In the genomic region with DNA sequence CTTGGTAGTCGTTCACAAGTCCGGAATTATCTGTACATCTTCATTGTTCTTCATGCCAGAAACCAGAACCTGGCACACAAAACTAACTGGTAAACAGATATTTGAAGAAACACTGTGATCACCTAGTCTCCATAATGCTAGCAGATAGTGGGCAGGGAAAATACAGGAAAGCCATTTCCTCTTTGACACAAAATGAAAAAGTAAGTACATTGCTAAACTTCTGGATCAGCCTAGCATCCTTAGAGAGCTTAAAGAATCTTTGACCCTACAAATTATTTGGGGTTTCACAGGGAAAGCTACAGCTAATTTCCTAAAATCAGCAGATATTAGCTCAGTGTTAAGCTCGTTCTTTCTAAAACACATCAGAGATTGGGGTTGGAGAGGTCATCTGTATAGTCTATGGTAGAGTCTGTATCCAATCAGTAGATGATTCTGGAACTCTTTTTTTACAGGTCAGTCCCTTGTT, we compare ENCODE assay signal across 20 cellular contexts. TPM values are rescaled to one million over a fixed set of nuclear protein-coding genes. Genes with fewer than 3 reads are reported as not detected.
DNase-seq lines count a peak whose midpoint lies in the region; ATAC-seq and TF ChIP-seq lines count a peak whose summit lies in the region.
"Had no signal": no experiment of that assay in that cellular context is flagged by ENCODE, and none has a peak within 500 bp of the region (broad histone marks: within the 10 kb centered on the region; RNA-seq: fewer than 3 reads in every experiment).

No MANE protein-coding gene starts in this region.

- H3K36me3 ChIP-seq in GM23248 (ENCODE audit: low read depth) = peaks cover 68% of the 10 kb centered on the region
- peaks cover 81% of the 10 kb centered on the region for H3K36me3 ChIP-seq in neutrophil

- POLR2A ChIA-PET in activated CD8-positive, alpha-beta T cell treated with anti-CD3 and anti-CD28 coated beads for 36 hours (lab: Charles Lee) = interaction anchor here (0.7 to 5.7 kb wide), 6 partner anchors 8 to 115 kb away, joined by 3 to 50 read pairs (median 3); partner anchors contain the start of genes ARHGAP9 and MARS1
- POLR2A ChIA-PET in activated CD8-positive, alpha-beta T cell treated with anti-CD3 and anti-CD28 coated beads, Interleukin-2, amount 10 ng/mL, durations not matched to agents 7 days and 5 days (lab: Charles Lee) = interaction anchor here (1.2 kb wide), 1 partner anchor 10 kb away, joined by 3 read pairs; no protein-coding TSS in a partner anchor

- H3K27ac Mint-ChIP-seq in activated CD8-positive, alpha-beta T cell treated with anti-CD3 and anti-CD28 coated beads for 36 hours = peak overlapping the region; percentile 23
- H3K27ac Mint-ChIP-seq in activated CD8-positive, alpha-beta T cell treated with anti-CD3 and anti-CD28 coated beads, Interleukin-2, amount 10 ng/mL, durations not matched to agents 7 days and 5 days = no peak overlapping the region
- peak overlapping the region; percentile 12 for H3K27ac Mint-ChIP-seq in activated naive CD8-positive, alpha-beta T cell treated with anti-CD3 and anti-CD28 coated beads, Interleukin-2, amount 50 U/mL, for 24 hours

- H3K4me3 ChIP-seq in GM23248 (no peak overlapping the region), neutrophil (ENCODE audit: low read depth in 1 of 2, low read length in 1 of 2) (no peak overlapping the region)
- H3K4me3 ChIP-seq: colonic mucosa, transverse colon had no signal

- CTCF ChIA-PET in activated CD8-positive, alpha-beta T cell treated with anti-CD3 and anti-CD28 coated beads for 36 hours (lab: Charles Lee) = interaction anchor here (1.3 to 2.0 kb wide), 4 partner anchors 11 to 60 kb away, joined by 3 to 9 read pairs (median 4); partner anchors contain the start of gene DCTN2
- CTCF ChIA-PET in activated CD8-positive, alpha-beta T cell treated with anti-CD3 and anti-CD28 coated beads, Interleukin-2, amount 10 ng/mL, durations not matched to agents 7 days and 5 days (lab: Charles Lee) = interaction anchor here (0.9 to 3.9 kb wide), 6 partner anchors 9 to 63 kb away, joined by 3 to 15 read pairs (median 3); no protein-coding TSS in a partner anchor

- peaks cover 83% of the 10 kb centered on the region for H3K36me3 Mint-ChIP-seq in activated CD8-positive, alpha-beta T cell treated with anti-CD3 and anti-CD28 coated beads for 36 hours (ENCODE audit: low read depth)
- peaks cover 80% of the 10 kb centered on the region for H3K36me3 Mint-ChIP-seq in activated CD8-positive, alpha-beta T cell treated with anti-CD3 and anti-CD28 coated beads, Interleukin-2, amount 10 ng/mL, durations not matched to agents 7 days and 5 days (ENCODE audit: low read depth)
- H3K36me3 Mint-ChIP-seq in activated naive CD8-positive, alpha-beta T cell treated with anti-CD3 and anti-CD28 coated beads, Interleukin-2, amount 50 U/mL, for 24 hours (ENCODE audit: low read depth) = peaks cover 88% of the 10 kb centered on the region

- H4K20me1 ChIP-seq in GM23248 (ENCODE audit: insufficient read depth) = peaks cover 12% of the 10 kb centered on the region; the same call in 1 of the 2 replicates

- DNase-seq in activated CD8-positive, alpha-beta T cell treated with anti-CD3 and anti-CD28 coated beads for 36 hours = no peak
- no peak for DNase-seq in activated CD8-positive, alpha-beta T cell treated with anti-CD3 and anti-CD28 coated beads, Interleukin-2, amount 10 ng/mL, durations not matched to agents 7 days and 5 days
- no peak for DNase-seq in GM23248
- DNase-seq in activated naive CD8-positive, alpha-beta T cell treated with anti-CD3 and anti-CD28 coated beads, Interleukin-2, amount 50 U/mL, for 24 hours = no peak
- no peak for DNase-seq in SKM-1 (lab: John Stamatoyannopoulos, UW; ENCODE audit: unreplicated experiment)
- no peak for DNase-seq in central memory CD4-positive, alpha-beta T cell
- DNase-seq: activated gamma-delta T cell; colonic mucosa; DND-41; foreskin keratinocyte; NCI-H2029; NCI-H446 treated with DMSO at 0.1 percent for 48 hours; right cardiac atrium; SIG-M5; stimulated activated naive CD4-positive, alpha-beta T cell treated with Interleukin-2 at 50 U/mL for 16 hours; T-helper 2 cell; transverse colon had no signal

- H3K9me3 ChIP-seq in GM23248 (ENCODE audit: low read depth) (no peaks in the 10 kb centered on the region), neutrophil (no peaks in the 10 kb centered on the region)
- H3K9me3 ChIP-seq: colonic mucosa, transverse colon had no signal

- no peaks in the 10 kb centered on the region for H3K9me2 ChIP-seq in GM23248 (ENCODE audit: insufficient read depth)

- H3F3A ChIP-seq in GM23248 (ENCODE audit: insufficient read depth) = peaks cover 89% of the 10 kb centered on the region

- in situ Hi-C loops in GM23248 (cut with MboI) = no loop called here

- H3K27me3 ChIP-seq in GM23248 (replicated peaks; ENCODE audit: insufficient read depth) (no peaks in the 10 kb centered on the region), neutrophil (no peaks in the 10 kb centered on the region)
- H3K27me3 ChIP-seq: colonic mucosa, foreskin keratinocyte, transverse colon had no signal

- H3K9ac ChIP-seq in GM23248 = no peak overlapping the region

- no peaks in the 10 kb centered on the region for H3K9me3 Mint-ChIP-seq in activated CD8-positive, alpha-beta T cell treated with anti-CD3 and anti-CD28 coated beads for 36 hours
- no peaks in the 10 kb centered on the region for H3K9me3 Mint-ChIP-seq in activated CD8-positive, alpha-beta T cell treated with anti-CD3 and anti-CD28 coated beads, Interleukin-2, amount 10 ng/mL, durations not matched to agents 7 days and 5 days (ENCODE audit: insufficient read depth)
- no peaks in the 10 kb centered on the region for H3K9me3 Mint-ChIP-seq in activated naive CD8-positive, alpha-beta T cell treated with anti-CD3 and anti-CD28 coated beads, Interleukin-2, amount 50 U/mL, for 24 hours

- intact Hi-C loops in activated CD8-positive, alpha-beta T cell treated with anti-CD3 and anti-CD28 coated beads for 36 hours (cut with micrococcal nuclease) = no loop called here

- no peak for TF ChIP-seq CTCF in activated CD8-positive, alpha-beta T cell treated with anti-CD3 and anti-CD28 coated beads for 36 hours (IDR thresholded peaks at IDR 0.05)
- no peak for TF ChIP-seq CTCF in neutrophil (IDR thresholded peaks at IDR 0.05)

- 80 to 85% methylated on average over 3 of the region's 3 CpGs for WGBS in GM23248 (ENCODE audit: low coverage in 1 of 2, low lambda C conversion rate in 2 of 2, missing lambda C conversion rate in 2 of 2), 2 experiments

- no peak overlapping the region for H3K4me2 ChIP-seq in GM23248 (ENCODE audit: unreplicated experiment)

- H3K4me3 Mint-ChIP-seq in activated CD8-positive, alpha-beta T cell treated with anti-CD3 and anti-CD28 coated beads for 36 hours = no peak overlapping the region
- H3K4me3 Mint-ChIP-seq in activated CD8-positive, alpha-beta T cell treated with anti-CD3 and anti-CD28 coated beads, Interleukin-2, amount 10 ng/mL, durations not matched to agents 7 days and 5 days = no peak overlapping the region
- H3K4me3 Mint-ChIP-seq in activated naive CD8-positive, alpha-beta T cell treated with anti-CD3 and anti-CD28 coated beads, Interleukin-2, amount 50 U/mL, for 24 hours = no peak overlapping the region

- no peak overlapping the region for H2AFZ ChIP-seq in GM23248

- peaks cover 30% of the 10 kb centered on the region for H3K4me1 Mint-ChIP-seq in activated CD8-positive, alpha-beta T cell treated with anti-CD3 and anti-CD28 coated beads for 36 hours (ENCODE audit: low read depth)
- H3K4me1 Mint-ChIP-seq in activated CD8-positive, alpha-beta T cell treated with anti-CD3 and anti-CD28 coated beads, Interleukin-2, amount 10 ng/mL, durations not matched to agents 7 days and 5 days (ENCODE audit: low read depth) = peaks cover 29% of the 10 kb centered on the region
- H3K4me1 Mint-ChIP-seq in activated naive CD8-positive, alpha-beta T cell treated with anti-CD3 and anti-CD28 coated beads, Interleukin-2, amount 50 U/mL, for 24 hours = peaks cover 26% of the 10 kb centered on the region

- H3K79me2 ChIP-seq in GM23248 (ENCODE audit: insufficient read depth) = peaks cover 54% of the 10 kb centered on the region

- H3K4me1 ChIP-seq in GM23248 (ENCODE audit: insufficient read depth) (peaks cover 20% of the 10 kb centered on the region), neutrophil (ENCODE audit: control insufficient read depth in 1 of 2, insufficient read depth in 1 of 2, low read depth in 1 of 2, low read length in 1 of 2) (peaks cover 15 to 18% of the 10 kb centered on the region in 2 experiments)

- no peaks in the 10 kb centered on the region for H3K27me3 Mint-ChIP-seq in activated CD8-positive, alpha-beta T cell treated with anti-CD3 and anti-CD28 coated beads for 36 hours
- no peaks in the 10 kb centered on the region for H3K27me3 Mint-ChIP-seq in activated CD8-positive, alpha-beta T cell treated with anti-CD3 and anti-CD28 coated beads, Interleukin-2, amount 10 ng/mL, durations not matched to agents 7 days and 5 days (ENCODE audit: low read depth)
- H3K27me3 Mint-ChIP-seq in activated naive CD8-positive, alpha-beta T cell treated with anti-CD3 and anti-CD28 coated beads, Interleukin-2, amount 50 U/mL, for 24 hours = no peaks in the 10 kb centered on the region

- ATAC-seq in activated CD8-positive, alpha-beta T cell treated with anti-CD3 and anti-CD28 coated beads for 36 hours = no peak
- ATAC-seq in activated CD8-positive, alpha-beta T cell treated with anti-CD3 and anti-CD28 coated beads, Interleukin-2, amount 10 ng/mL, durations not matched to agents 7 days and 5 days = no peak
- ATAC-seq in activated naive CD8-positive, alpha-beta T cell treated with anti-CD3 and anti-CD28 coated beads, Interleukin-2, amount 50 U/mL, for 24 hours = no peak
- no peak for ATAC-seq in HG03342 (IDR thresholded peaks at IDR 0.05; ENCODE audit: unreplicated experiment)
- ATAC-seq: foreskin keratinocyte, right cardiac atrium had no signal

- H3K27ac ChIP-seq in GM23248 (peak overlapping the region; percentile 26), neutrophil (peak overlapping the region; percentile 100)
- H3K27ac ChIP-seq: colonic mucosa, foreskin keratinocyte, transverse colon had no signal

RNA-seq across cellular contexts. Expression of gene DDIT3, which starts 4.8 kb away (rescaled TPM):
- total RNA-seq in activated CD8-positive, alpha-beta T cell treated with anti-CD3 and anti-CD28 coated beads for 36 hours = 10 to 100 TPM; 28.0 TPM
- total RNA-seq in activated CD8-positive, alpha-beta T cell treated with anti-CD3 and anti-CD28 coated beads, Interleukin-2, amount 10 ng/mL, durations not matched to agents 7 days and 5 days = 10 to 100 TPM; 14.9 to 15.0 TPM
- 13.2 and 14.7 TPM in 2 replicates for total RNA-seq in GM23248 (2014; rRNA removed; shearing (Covaris generic))
- polyA plus RNA-seq in GM23248 (2016; fragmentation: Nextera tagmentation; extraction: Ambion mirVana) = 36.6 and 42.5 TPM in 2 replicates

RNA-seq across cellular contexts. Expression of gene MBD6, which starts 7.1 kb away (rescaled TPM):
- 10 to 100 TPM; 46.5 to 47.3 TPM for total RNA-seq in activated CD8-positive, alpha-beta T cell treated with anti-CD3 and anti-CD28 coated beads for 36 hours
- 10 to 100 TPM; 68.4 to 71.4 TPM for total RNA-seq in activated CD8-positive, alpha-beta T cell treated with anti-CD3 and anti-CD28 coated beads, Interleukin-2, amount 10 ng/mL, durations not matched to agents 7 days and 5 days
- 2.1 and 2.8 TPM in 2 replicates for total RNA-seq in GM23248 (2014; rRNA removed; shearing (Covaris generic))
- 9.7 and 13.0 TPM in 2 replicates for polyA plus RNA-seq in GM23248 (2016; fragmentation: Nextera tagmentation; extraction: Ambion mirVana)

RNA-seq across cellular contexts. Expression of gene MARS1, which starts 27.6 kb away (rescaled TPM):
- total RNA-seq in activated CD8-positive, alpha-beta T cell treated with anti-CD3 and anti-CD28 coated beads for 36 hours = 100 to 1,000 TPM; 343 to 345 TPM
- 100 to 1,000 TPM; 275 to 291 TPM for total RNA-seq in activated CD8-positive, alpha-beta T cell treated with anti-CD3 and anti-CD28 coated beads, Interleukin-2, amount 10 ng/mL, durations not matched to agents 7 days and 5 days
- 184 and 198 TPM in 2 replicates for total RNA-seq in GM23248 (2014; rRNA removed; shearing (Covaris generic))
- polyA plus RNA-seq in GM23248 (2016; fragmentation: Nextera tagmentation; extraction: Ambion mirVana) = 264 and 272 TPM in 2 replicates

RNA-seq across cellular contexts. Expression of gene DCTN2, which starts 31.5 kb away (rescaled TPM):
- total RNA-seq in activated CD8-positive, alpha-beta T cell treated with anti-CD3 and anti-CD28 coated beads for 36 hours = 10 to 100 TPM; 66.2 to 68.6 TPM
- total RNA-seq in activated CD8-positive, alpha-beta T cell treated with anti-CD3 and anti-CD28 coated beads, Interleukin-2, amount 10 ng/mL, durations not matched to agents 7 days and 5 days = 10 to 100 TPM; 89.3 to 96.5 TPM
- total RNA-seq in GM23248 (2014; rRNA removed; shearing (Covaris generic)) = 158 and 202 TPM in 2 replicates
- polyA plus RNA-seq in GM23248 (2016; fragmentation: Nextera tagmentation; extraction: Ambion mirVana) = 141 and 144 TPM in 2 replicates

RNA-seq across cellular contexts. Expression of gene KIF5A, which starts 34.3 kb away (rescaled TPM):
- total RNA-seq in activated CD8-positive, alpha-beta T cell treated with anti-CD3 and anti-CD28 coated beads for 36 hours = 1 to 10 TPM; 1.2 to 1.3 TPM
- total RNA-seq in activated CD8-positive, alpha-beta T cell treated with anti-CD3 and anti-CD28 coated beads, Interleukin-2, amount 10 ng/mL, durations not matched to agents 7 days and 5 days = 1 to 10 TPM in 1 of 2 experiments, under 1 TPM in 1; 0.99 to 1.4 TPM
- total RNA-seq in GM23248 (2014; rRNA removed; shearing (Covaris generic)) = under 0.01 and 0.11 TPM in 2 replicates
- 0.15 and 0.18 TPM in 2 replicates for polyA plus RNA-seq in GM23248 (2016; fragmentation: Nextera tagmentation; extraction: Ambion mirVana)
- total RNA-seq: mesenteric fat pad had no signal

Comparison
In these comparisons a context has a peak if more than half of its experiments do, and no peak if none do; other contexts are left out.
1. RNA of gene MBD6, which starts 7.1 kb away (total RNA-seq): 68.4 to 71.4 TPM in activated CD8-positive, alpha-beta T cell treated with anti-CD3 and anti-CD28 coated beads, Interleukin-2, amount 10 ng/mL, durations not matched to agents 7 days and 5 days and 46.5 to 47.3 TPM in activated CD8-positive, alpha-beta T cell treated with anti-CD3 and anti-CD28 coated beads for 36 hours; 2.1 to 2.8 TPM in GM23248; every median in the first group is over 10 times any median in the second.